8 cellular contexts compared by ENCODE assay signal in the genomic region with DNA sequence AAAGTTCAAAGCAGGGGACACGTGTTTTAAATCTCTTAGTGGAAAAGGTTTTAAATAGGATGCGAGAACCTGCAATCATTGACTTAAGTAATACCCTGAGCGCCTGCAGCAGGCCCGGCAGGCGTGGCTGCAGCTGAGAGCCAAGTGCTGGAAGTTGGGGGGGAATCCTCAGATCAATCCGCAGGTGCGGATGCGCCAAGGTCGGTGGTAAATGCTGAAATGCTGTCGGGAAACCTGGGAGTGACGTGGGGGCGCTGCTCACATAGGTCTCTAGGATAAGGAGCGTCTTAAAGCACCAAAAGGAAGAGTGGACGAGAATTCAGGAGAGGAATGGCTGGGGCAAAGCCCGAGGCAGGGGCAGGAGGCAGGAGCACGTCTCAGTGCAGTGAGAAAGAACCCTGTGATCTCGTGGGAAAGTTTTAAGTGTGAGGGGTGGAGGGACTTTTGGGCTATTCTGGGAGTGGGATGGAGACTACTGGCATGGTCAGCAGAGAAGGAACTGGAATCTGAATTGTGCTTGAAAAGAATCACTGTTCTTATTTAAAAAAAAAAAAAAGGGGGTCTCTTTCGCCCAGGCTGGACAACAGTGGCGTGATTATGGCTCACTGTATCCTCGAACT. TPM values are rescaled to one million over a fixed set of nuclear protein-coding genes. Genes with fewer than 3 reads are reported as not detected.
A peak's percentile ranks its signal among the peaks of the same experiment; 100 is the strongest.
DNase-seq lines count a peak whose midpoint lies in the region; ATAC-seq and TF ChIP-seq lines count a peak whose summit lies in the region.

No MANE protein-coding gene starts in this region.

- H3K36me3 ChIP-seq in left ventricle myocardium inferior, result no peaks in the 10 kb centered on the region

- TF ChIP-seq CTCF in AG10803 (conservative IDR thresholded peaks at IDR 0.05; ENCODE audit: low read length) (no peak), left ventricle myocardium inferior (IDR thresholded peaks at IDR 0.05; ENCODE audit: borderline replicate concordance) (no peak)

- peak overlapping the region; percentile 87 for H3K27ac ChIP-seq in left ventricle myocardium inferior (replicated peaks)

- ATAC-seq in GM21737 (IDR thresholded peaks at IDR 0.05; ENCODE audit: unreplicated experiment), result peak; percentile 0
- ATAC-seq in HG03097 (IDR thresholded peaks at IDR 0.05; ENCODE audit: low FRiP score, unreplicated experiment), result no peak
- ATAC-seq in HG02623 (IDR thresholded peaks at IDR 0.05; ENCODE audit: unreplicated experiment), result no peak

- no peaks in the 10 kb centered on the region for H3K27me3 ChIP-seq in left ventricle myocardium inferior (ENCODE audit: low read depth)

- H3K9me3 ChIP-seq in left ventricle myocardium inferior (replicated peaks), result no peaks in the 10 kb centered on the region

- peaks cover 35% of the 10 kb centered on the region for H3K4me1 ChIP-seq in left ventricle myocardium inferior

- intact Hi-C loops in left ventricle myocardium inferior (cut with micrococcal nuclease), result no loop called here

- H3K4me3 ChIP-seq in AG10803 (ENCODE audit: low read length) (peak overlapping the region; percentile 83), left ventricle myocardium inferior (peak overlapping the region; percentile 94)

- peak; percentile 30 for DNase-seq in AG10803 (ENCODE audit: low read depth)
- DNase-seq in NCI-H524 treated with DMSO at 0.1 percent for 48 hours (lab: John Stamatoyannopoulos, UW), result peak; percentile 80
- peak; percentile 54 for DNase-seq in activated naive CD4-positive, alpha-beta T cell treated with anti-CD3 and anti-CD28 coated beads, Interleukin-2, amount 50 U/mL, for 16 hours
- no peak for DNase-seq in left ventricle myocardium inferior
- peak; percentile 53 for DNase-seq in putamen (ENCODE audit: low spot score)

RNA-seq across cellular contexts. Expression of a gene that starts 0.9 kb away (rescaled TPM):
- total RNA-seq in left ventricle myocardium inferior, result 2.0 TPM

RNA-seq across cellular contexts. Expression of a gene that starts 36.2 kb away (rescaled TPM):
- total RNA-seq in left ventricle myocardium inferior, result 2.4 TPM

RNA-seq across cellular contexts. Expression of a gene that starts 43.5 kb away (rescaled TPM):
- 1.0 TPM for total RNA-seq in left ventricle myocardium inferior

RNA-seq across cellular contexts. Expression of a gene that starts 43.6 kb away (rescaled TPM):
- total RNA-seq in left ventricle myocardium inferior, result 2.5 TPM
